Comparison of ENCODE assay signal across 23 cellular contexts in the genomic region with DNA sequence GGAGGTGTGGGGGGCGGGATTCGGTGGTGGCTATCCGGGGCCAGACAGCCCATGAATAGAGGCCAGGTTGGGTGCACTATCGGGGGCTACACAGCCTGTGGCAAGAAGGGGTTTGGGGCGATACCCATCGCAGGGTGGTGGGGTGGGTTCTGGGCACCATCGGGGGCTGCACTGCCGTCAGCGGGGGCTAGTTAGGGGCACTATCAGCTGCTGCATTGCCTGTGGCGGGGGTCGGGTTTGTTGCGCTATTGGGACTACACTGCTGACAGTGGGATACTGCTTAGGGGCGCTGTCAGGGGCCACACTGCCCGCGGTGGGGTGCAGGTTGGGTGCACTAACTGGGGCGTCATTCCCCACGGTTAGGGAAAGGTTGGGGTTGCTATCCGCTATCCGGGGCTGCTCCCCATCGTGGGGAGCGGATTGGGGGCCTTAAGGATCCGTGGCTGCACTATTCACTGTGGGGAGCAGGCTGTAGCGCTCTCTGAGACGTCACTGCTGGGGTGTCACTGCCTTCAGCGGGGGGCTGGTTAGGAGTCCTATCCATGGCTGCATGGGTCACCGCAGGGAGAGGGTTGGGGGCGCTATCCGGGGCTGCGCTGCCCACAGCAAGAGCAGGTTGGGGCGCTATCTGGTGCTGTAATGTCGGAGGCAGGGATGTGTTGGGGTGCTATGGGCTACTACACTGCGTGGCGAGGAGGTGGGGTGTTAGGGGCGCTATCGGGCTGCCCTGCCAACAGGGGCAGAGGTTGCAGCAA.
"Had no signal": no experiment of that assay in that cellular context is flagged by ENCODE, and none has a peak within 500 bp of the region (broad histone marks: within the 10 kb centered on the region; RNA-seq: fewer than 3 reads in every experiment).

No MANE protein-coding gene starts in this region.

- DNase-seq: heart right ventricle; islet precursor cell; left ventricle myocardium inferior; midbrain; mucosa of descending colon; naive thymus-derived CD8-positive, alpha-beta T cell; nephron progenitor cell; ovary; right lobe of liver; stimulated activated CD4-positive, alpha-beta T cell treated with anti-CD3 and anti-CD28 coated beads, Interleukin-1b, Interleukin-23, amount 100 ng/mL, for 48 hours; stimulated activated CD4-positive, alpha-beta T cell treated with anti-CD3 and anti-CD28 coated beads, Interleukin-4, amount 100 ng/mL, for 1 hour; stimulated activated naive CD4-positive, alpha-beta T cell; stomach; testis; thyroid gland; transverse colon had no signal

- H3K27ac ChIP-seq: heart right ventricle, hepatocyte, left ventricle myocardium inferior, neural progenitor cell, ovary, right atrium auricular region, right lobe of liver, stomach, testis, thyroid gland, transverse colon, vagina had no signal

- H3K4me3 Mint-ChIP-seq: memory B cell; naive thymus-derived CD8-positive, alpha-beta T cell; nephron progenitor cell; neural progenitor cell had no signal

- H3K9me3 Mint-ChIP-seq: neural progenitor cell had no signal

- H3K36me3 Mint-ChIP-seq: memory B cell, neural progenitor cell had no signal

- H3K36me3 ChIP-seq: heart right ventricle, left ventricle myocardium inferior, neural progenitor cell, ovary, right atrium auricular region, right lobe of liver, stomach, thyroid gland, transverse colon, vagina had no signal

- H3K27me3 ChIP-seq: hepatocyte, neural progenitor cell, ovary, right atrium auricular region, right lobe of liver, testis, thyroid gland, transverse colon, vagina had no signal

- H3K9me3 ChIP-seq: heart right ventricle, left ventricle myocardium inferior, mucosa of descending colon, ovary, right atrium auricular region, right lobe of liver, testis, thyroid gland, transverse colon, vagina had no signal

- H3K27ac Mint-ChIP-seq: memory B cell; naive thymus-derived CD8-positive, alpha-beta T cell; nephron progenitor cell; neural progenitor cell; progenitor cell of endocrine pancreas had no signal

- H3K4me1 ChIP-seq: heart right ventricle, left ventricle myocardium inferior, neural progenitor cell, right atrium auricular region, right lobe of liver, stomach, testis, thyroid gland, transverse colon, vagina had no signal

- H3K4me3 ChIP-seq: heart right ventricle, hepatocyte, left ventricle myocardium inferior, mucosa of descending colon, neural progenitor cell, ovary, right atrium auricular region, right lobe of liver, smooth muscle cell, stomach, thyroid gland, transverse colon, vagina had no signal

- ATAC-seq: heart right ventricle; mucosa of descending colon; naive thymus-derived CD8-positive, alpha-beta T cell; right lobe of liver had no signal

- H3K4me1 Mint-ChIP-seq: memory B cell; naive thymus-derived CD8-positive, alpha-beta T cell; nephron progenitor cell; neural progenitor cell had no signal
